33 cellular contexts compared by ENCODE assay signal in genomic region chr12:117629454-117629853, GRCh38.
"Had no signal": no experiment of that assay in that cellular context is flagged by ENCODE, and none has a peak within 500 bp of the region (broad histone marks: within the 10 kb centered on the region; RNA-seq: fewer than 3 reads in every experiment).

No MANE protein-coding gene starts in this region.

- H3K4me3 Mint-ChIP-seq: activated B cell treated with CpG ODN at 0.5 μM for 24 hours; activated CD4-positive, alpha-beta memory T cell treated with anti-CD3 and anti-CD28 coated beads for 36 hours; activated CD4-positive, alpha-beta T cell treated with anti-CD3 and anti-CD28 coated beads, Interleukin-2, amount 10 ng/mL, durations not matched to agents 24 days and 14 days; activated CD8-positive, alpha-beta T cell treated with anti-CD3 and anti-CD28 coated beads for 36 hours; activated naive CD4-positive, alpha-beta T cell treated with anti-CD3 and anti-CD28 coated beads for 36 hours; activated naive CD8-positive, alpha-beta T cell treated with anti-CD3 and anti-CD28 coated beads for 36 hours; activated T-cell treated with anti-CD3 and anti-CD28 coated beads, Interleukin-2, amount 50 U/mL, for 4 hours; activated T-cell treated with anti-CD3 and anti-CD28 coated beads, Interleukin-2, amount 50 U/mL, for 72 hours; activated T-helper 1 cell treated with anti-CD3 and anti-CD28 coated beads, Interleukin-12 subunit alpha, Interleukin-12 subunit beta, Interleukin-2, Interleukin-4 antibody, amounts not matched to agents 30 ng/mL and 10 ng/mL and 1 ng/mL, durations not matched to agents 14 hours and 24 hours and 36 hours; activated T-helper 17 cell treated with anti-CD3 and anti-CD28 coated beads, Interleukin-2, amount 50 U/mL, for 72 hours; T-helper 1 cell treated with Interleukin-12 subunit alpha and Interleukin-12 subunit beta and Interleukin-4 antibody, amounts not matched to agents 30 μg/mL and 1 μg/mL, for 36 hours; T-helper 2 cell treated with Interferon-gamma antibody and Interleukin-4, amounts not matched to agents 5 μg/mL and 100 μg/mL, for 36 hours had no signal

- H3K27me3 Mint-ChIP-seq: activated B cell treated with CpG ODN at 0.5 μM for 24 hours; activated CD4-positive, alpha-beta memory T cell treated with anti-CD3 and anti-CD28 coated beads for 36 hours; activated CD4-positive, alpha-beta T cell treated with anti-CD3 and anti-CD28 coated beads, Interleukin-2, amount 10 ng/mL, durations not matched to agents 24 days and 14 days; activated T-helper 17 cell treated with anti-CD3 and anti-CD28 coated beads, Interleukin-2, amount 50 U/mL, for 72 hours had no signal

- DNase-seq: activated B cell treated with CpG ODN at 0.5 μM for 24 hours; activated CD4-positive, alpha-beta memory T cell treated with anti-CD3 and anti-CD28 coated beads for 36 hours; activated CD4-positive, alpha-beta T cell treated with anti-CD3 and anti-CD28 coated beads for 4 hours; activated CD4-positive, alpha-beta T cell treated with anti-CD3 and anti-CD28 coated beads, Interleukin-2, amount 10 ng/mL, durations not matched to agents 24 days and 14 days; activated CD4-positive, alpha-beta T cell treated with anti-CD3 and anti-CD28 coated beads, Interleukin-2, amount 50 U/mL, for 1 hour; activated CD4-positive, alpha-beta T cell treated with anti-CD3 and anti-CD28 coated beads, Interleukin-2, amount 50 U/mL, for 4 hours; activated CD4-positive, CD25-positive, alpha-beta regulatory T cell treated with anti-CD3 and anti-CD28 coated beads, Interleukin-2, amount 50 U/mL, for 72 hours; activated CD8-positive, alpha-beta memory T cell treated with anti-CD3 and anti-CD28 coated beads, Interleukin-2, amount 50 U/mL, for 4 hours; activated CD8-positive, alpha-beta T cell treated with anti-CD3 and anti-CD28 coated beads for 36 hours; activated effector memory CD4-positive, alpha-beta T cell treated with anti-CD3 and anti-CD28 coated beads, Interleukin-2, amount 50 U/mL, for 16 hours; activated gamma-delta T cell treated with Interleukin-2 at 50 U/mL for 16 hours; activated naive CD4-positive, alpha-beta T cell; activated naive CD4-positive, alpha-beta T cell treated with anti-CD3 and anti-CD28 coated beads for 36 hours; activated naive CD4-positive, alpha-beta T cell treated with anti-CD3 and anti-CD28 coated beads, Interleukin-2, amount 50 U/mL, for 16 hours; activated naive CD8-positive, alpha-beta T cell treated with anti-CD3 and anti-CD28 coated beads for 36 hours; activated T-cell treated with anti-CD3 and anti-CD28 coated beads for 4 hours; activated T-cell treated with anti-CD3 and anti-CD28 coated beads, Interleukin-2, amount 50 U/mL, for 1 hour; activated T-cell treated with anti-CD3 and anti-CD28 coated beads, Interleukin-2, amount 50 U/mL, for 4 hours; activated T-cell treated with anti-CD3 and anti-CD28 coated beads, Interleukin-2, amount 50 U/mL, for 72 hours; adrenal gland; amniotic stem cell; aorta; body of pancreas; brain microvascular endothelial cell; central memory CD4-positive, alpha-beta T cell; T-helper 1 cell; T-helper 2 cell; T-helper 9 cell had no signal

- ATAC-seq: activated CD8-positive, alpha-beta T cell treated with anti-CD3 and anti-CD28 coated beads for 36 hours; activated naive CD4-positive, alpha-beta T cell treated with anti-CD3 and anti-CD28 coated beads, Interleukin-2, amount 50 U/mL, for 72 hours; activated T-cell treated with anti-CD3 and anti-CD28 coated beads, Interleukin-2, amount 50 U/mL, for 4 hours; activated T-cell treated with anti-CD3 and anti-CD28 coated beads, Interleukin-2, amount 50 U/mL, for 72 hours; activated T-helper 17 cell treated with anti-CD3 and anti-CD28 coated beads, Interleukin-2, amount 50 U/mL, for 72 hours; body of pancreas had no signal

- H3K4me1 Mint-ChIP-seq: activated B cell treated with CpG ODN at 0.5 μM for 24 hours; activated CD4-positive, alpha-beta T cell treated with anti-CD3 and anti-CD28 coated beads, Interleukin-2, amount 10 ng/mL, durations not matched to agents 24 days and 14 days; activated naive CD8-positive, alpha-beta T cell treated with anti-CD3 and anti-CD28 coated beads for 36 hours; activated T-helper 17 cell treated with anti-CD3 and anti-CD28 coated beads, Interleukin-2, amount 50 U/mL, for 72 hours had no signal

- H3K36me3 Mint-ChIP-seq: activated CD4-positive, alpha-beta memory T cell treated with anti-CD3 and anti-CD28 coated beads for 36 hours; activated naive CD8-positive, alpha-beta T cell treated with anti-CD3 and anti-CD28 coated beads for 36 hours had no signal

- H3K27ac Mint-ChIP-seq: activated B cell treated with CpG ODN at 0.5 μM for 24 hours; activated CD4-positive, alpha-beta memory T cell treated with anti-CD3 and anti-CD28 coated beads for 36 hours; activated CD4-positive, alpha-beta T cell treated with anti-CD3 and anti-CD28 coated beads, Interleukin-2, amount 10 ng/mL, durations not matched to agents 24 days and 14 days; activated CD8-positive, alpha-beta T cell treated with anti-CD3 and anti-CD28 coated beads for 36 hours; activated naive CD4-positive, alpha-beta T cell treated with anti-CD3 and anti-CD28 coated beads for 36 hours; activated naive CD4-positive, alpha-beta T cell treated with anti-CD3 and anti-CD28 coated beads, Interleukin-2, amount 50 U/mL, for 72 hours; activated naive CD8-positive, alpha-beta T cell treated with anti-CD3 and anti-CD28 coated beads for 36 hours; activated T-cell treated with anti-CD3 and anti-CD28 coated beads, Interleukin-2, amount 50 U/mL, for 72 hours; activated T-helper 1 cell treated with anti-CD3 and anti-CD28 coated beads, Interleukin-12 subunit alpha, Interleukin-12 subunit beta, Interleukin-2, Interleukin-4 antibody, amounts not matched to agents 30 ng/mL and 10 ng/mL and 1 ng/mL, durations not matched to agents 14 hours and 24 hours and 36 hours; activated T-helper 17 cell treated with anti-CD3 and anti-CD28 coated beads, Interleukin-2, amount 50 U/mL, for 72 hours; T-helper 1 cell treated with Interleukin-12 subunit alpha and Interleukin-12 subunit beta and Interleukin-4 antibody, amounts not matched to agents 30 μg/mL and 1 μg/mL, for 36 hours; T-helper 2 cell treated with Interferon-gamma antibody and Interleukin-4, amounts not matched to agents 5 μg/mL and 100 μg/mL, for 36 hours had no signal
